8 cellular contexts compared by ENCODE assay signal in genomic region chr17:81094744-81095607, GRCh38.
DNase-seq lines count a peak whose midpoint lies in the region; ATAC-seq and TF ChIP-seq lines count a peak whose summit lies in the region.

No MANE protein-coding gene starts in this region.

- DNase-seq in EH (ENCODE audit: low read depth), result peak; percentile 100
- DNase-seq in NCI-H1694 treated with DMSO at 0.1 percent for 48 hours (lab: John Stamatoyannopoulos, UW), result peak; percentile 39
- peak; percentile 25 for DNase-seq in UCSD-AML1 (lab: John Stamatoyannopoulos, UW; ENCODE audit: unreplicated experiment)
- DNase-seq in iris pigment epithelial cell (ENCODE audit: low read depth), result peak; percentile 100
- peak; percentile 93 for DNase-seq in smooth muscle cell of the brain vasculature (ENCODE audit: low read depth, low spot score)

- no peak for TF ChIP-seq CTCF in brain (conservative IDR thresholded peaks at IDR 0.05)

- no peaks in the 10 kb centered on the region for H3K9me3 Mint-ChIP-seq in brain

- no peaks in the 10 kb centered on the region for H3K27me3 Mint-ChIP-seq in brain

- peak overlapping the region; percentile 97 to 100 (median 99) for H3K27ac Mint-ChIP-seq in brain

- no peaks in the 10 kb centered on the region for H3K36me3 Mint-ChIP-seq in brain

- H3K4me1 Mint-ChIP-seq in brain, result peaks cover 78% of the 10 kb centered on the region

- H3K4me3 Mint-ChIP-seq in brain, result peak overlapping the region; percentile 60 to 76 (median 70)

- ATAC-seq in GM18519 (IDR thresholded peaks at IDR 0.05; ENCODE audit: low FRiP score, unreplicated experiment) (no peak), HG03159 (IDR thresholded peaks at IDR 0.05; ENCODE audit: unreplicated experiment) (no peak)

Comparison
In these comparisons a context has a peak if more than half of its experiments do, and no peak if none do; other contexts are left out.
1. DNase-seq: peak in every context shown above with its lines; median percentile 100 in EH; 100 in iris pigment epithelial cell; 93 in smooth muscle cell of the brain vasculature; 39 in NCI-H1694 treated with DMSO at 0.1 percent for 48 hours; 25 in UCSD-AML1.